In genomic region chr10:126955934-126956711, GRCh38 we compare ENCODE assay signal across 17 cellular contexts. TPM values are rescaled to one million over a fixed set of nuclear protein-coding genes. Genes with fewer than 3 reads are reported as not detected.
DNase-seq lines count a peak whose midpoint lies in the region; ATAC-seq, FAIRE-seq and TF ChIP-seq lines count a peak whose summit lies in the region.
"Had no signal": no experiment of that assay in that cellular context is flagged by ENCODE, and none has a peak within 500 bp of the region (broad histone marks: within the 10 kb centered on the region; RNA-seq: fewer than 3 reads in every experiment).

No MANE protein-coding gene starts in this region.

- TF ChIP-seq CTCF in dorsolateral prefrontal cortex (IDR thresholded peaks at IDR 0.05 in 54 of 56, conservative IDR thresholded peaks at IDR 0.05 in 2 of 56; ENCODE audit: low read depth in 1 of 56, partially characterized antibody in 56 of 56) (no peak), kidney (IDR thresholded peaks at IDR 0.05; ENCODE audit: borderline replicate concordance, extremely low read depth, insufficient read depth) (no peak)

- no peak overlapping the region for H3K4me2 ChIP-seq in mesenchymal stem cell (ENCODE audit: low read length, poor library complexity, severe bottlenecking)

- 89% methylated on average over 13 of the region's 16 CpGs for WGBS in mesenchymal stem cell

- H4K91ac ChIP-seq in mesenchymal stem cell (ENCODE audit: low read length), result no peak overlapping the region

- H3K4me1 ChIP-seq in HUES6 (ENCODE audit: control insufficient read depth, insufficient read depth, low read length) (peaks cover 21% of the 10 kb centered on the region), mesenchymal stem cell (ENCODE audit: control insufficient read depth, insufficient read depth, low read depth, low read length) (peaks cover 19% of the 10 kb centered on the region), kidney (ENCODE audit: control insufficient read depth in 1 of 2, insufficient read depth in 1 of 2, low read depth in 1 of 2, low read length in 2 of 2) (peaks cover 0 to 8% of the 10 kb centered on the region in 2 donors)
- H3K4me1 ChIP-seq: colonic mucosa, psoas muscle, upper lobe of right lung had no signal

- H3K27ac ChIP-seq in HUES6 (ENCODE audit: low read depth, low read length) (no peak overlapping the region), dorsolateral prefrontal cortex (peak overlapping the region in 58 of 59 donors; percentile 48 to 97 (median 85)), mesenchymal stem cell (ENCODE audit: low read length, poor library complexity, severe bottlenecking) (no peak overlapping the region), substantia nigra (ENCODE audit: low read depth, low read length, poor library complexity, severe bottlenecking) (peak overlapping the region; percentile 92), kidney (ENCODE audit: low read depth in 2 of 2, low read length in 2 of 2) (no peak overlapping the region)
- H3K27ac ChIP-seq: colonic mucosa, psoas muscle, upper lobe of right lung had no signal

- H3K18ac ChIP-seq in mesenchymal stem cell (ENCODE audit: low read depth in 1 of 2, low read length in 2 of 2), result no peak overlapping the region

- H3K27me3 ChIP-seq in HUES6 (ENCODE audit: control insufficient read depth, insufficient read depth, low read length) (no peaks in the 10 kb centered on the region), dorsolateral prefrontal cortex (no peaks in the 10 kb centered on the region), mesenchymal stem cell (ENCODE audit: control insufficient read depth in 1 of 2, insufficient read depth in 1 of 2, low read length in 2 of 2) (no peaks in the 10 kb centered on the region)
- H3K27me3 ChIP-seq: colonic mucosa, upper lobe of right lung had no signal

- DNase-seq in dorsolateral prefrontal cortex (peak in 9 of 10 donors; percentile 41 to 76 (median 62)), mesenchymal stem cell (no peak), substantia nigra (lab: John Stamatoyannopoulos, UW) (peak in 38 of 49 donors; percentile 10 to 81 (median 52)), kidney (no peak)
- DNase-seq: activated CD4-positive, alpha-beta T cell treated with anti-CD3 and anti-CD28 coated beads for 1 hour; activated T-cell treated with anti-CD3 and anti-CD28 coated beads, Interleukin-2, amount 50 U/mL, for 72 hours; AML-193; colonic mucosa; MM.1S; NCI-H524 treated with DMSO at 0.1 percent for 48 hours; psoas muscle; stimulated activated CD4-positive, alpha-beta T cell treated with anti-CD3 and anti-CD28 coated beads, Interleukin-4, amount 100 ng/mL, for 24 hours; stimulated activated naive CD8-positive, alpha-beta T cell treated with anti-CD3 and anti-CD28 coated beads, Interleukin-15, amount 100 ng/mL, for 72 hours; upper lobe of right lung had no signal

- no peak overlapping the region for H2AK5ac ChIP-seq in mesenchymal stem cell (ENCODE audit: low read length, severe bottlenecking)

- H3K36me3 ChIP-seq in HUES6 (ENCODE audit: control insufficient read depth, insufficient read depth, low read length) (peaks cover 4% of the 10 kb centered on the region; the same call in 1 of the 2 replicates), mesenchymal stem cell (ENCODE audit: control insufficient read depth in 1 of 2, insufficient read depth in 2 of 2, low read depth in 1 of 2, low read length in 2 of 2) (peaks cover 3 to 11% of the 10 kb centered on the region in 2 experiments), kidney (ENCODE audit: control insufficient read depth in 1 of 2, insufficient read depth in 2 of 2, low read length in 2 of 2) (no peaks in the 10 kb centered on the region)
- H3K36me3 ChIP-seq: colonic mucosa, upper lobe of right lung had no signal

- no peak overlapping the region for H2BK120ac ChIP-seq in mesenchymal stem cell (ENCODE audit: low read depth, low read length)

- no peak overlapping the region for H2BK12ac ChIP-seq in mesenchymal stem cell (ENCODE audit: low read length in 2 of 2)

- no peak overlapping the region for H3K4me3 ChIP-seq in HUES6 (ENCODE audit: low read depth, low read length)
- peak overlapping the region in 2 of 59 donors; percentile 6 to 31 for H3K4me3 ChIP-seq in dorsolateral prefrontal cortex
- H3K4me3 ChIP-seq in mesenchymal stem cell (ENCODE audit: insufficient read depth in 1 of 2, low read depth in 1 of 2, low read length in 2 of 2), result no peak overlapping the region
- H3K4me3 ChIP-seq in kidney (ENCODE audit: low read length in 2 of 2), result no peak overlapping the region
- H3K4me3 ChIP-seq: colonic mucosa, psoas muscle, upper lobe of right lung had no signal

- H2BK5ac ChIP-seq in mesenchymal stem cell (ENCODE audit: low read depth, low read length, poor library complexity, severe bottlenecking), result no peak overlapping the region

- H3K79me1 ChIP-seq in mesenchymal stem cell (replicated peaks; ENCODE audit: low read length, poor library complexity, severe bottlenecking), result peaks cover 34% of the 10 kb centered on the region

- H4K8ac ChIP-seq in mesenchymal stem cell (ENCODE audit: low read length), result peak overlapping the region; percentile 17

- FAIRE-seq in kidney (lab: Jason Lieb, UNC), result no peak

- no peak overlapping the region for H3K14ac ChIP-seq in mesenchymal stem cell (ENCODE audit: low read length in 2 of 2)

- no peak overlapping the region for H2BK15ac ChIP-seq in mesenchymal stem cell (ENCODE audit: low read depth, poor library complexity, severe bottlenecking)

- peaks cover 20% of the 10 kb centered on the region for H3K9me3 ChIP-seq in HUES6 (ENCODE audit: control insufficient read depth, insufficient read depth, low read depth, low read length)
- no peaks in the 10 kb centered on the region for H3K9me3 ChIP-seq in mesenchymal stem cell (ENCODE audit: control insufficient read depth, low read length)
- H3K9me3 ChIP-seq in kidney (ENCODE audit: control insufficient read depth in 1 of 2, low read length in 2 of 2), result no peaks in the 10 kb centered on the region
- H3K9me3 ChIP-seq: colonic mucosa, psoas muscle, upper lobe of right lung had no signal

- ATAC-seq in HG03378 (IDR thresholded peaks at IDR 0.05; ENCODE audit: unreplicated experiment) (no peak), GM19395 (IDR thresholded peaks at IDR 0.05; ENCODE audit: unreplicated experiment) (no peak)
- ATAC-seq: activated T-cell treated with anti-CD3 and anti-CD28 coated beads, Interleukin-2, amount 50 U/mL, for 72 hours; psoas muscle; stimulated activated naive CD8-positive, alpha-beta T cell treated with anti-CD3 and anti-CD28 coated beads, Interleukin-15, amount 100 ng/mL, for 72 hours; upper lobe of right lung had no signal

- H2AFZ ChIP-seq in mesenchymal stem cell (ENCODE audit: low read depth, low read length), result no peak overlapping the region

- intact Hi-C loops in dorsolateral prefrontal cortex (cut with DNase I) (no loop called here), kidney (cut with DNase I) (no loop called here)

- no peak overlapping the region for H3K23ac ChIP-seq in mesenchymal stem cell (ENCODE audit: low read length in 2 of 2)

- peak overlapping the region; percentile 29 for H3K9ac ChIP-seq in HUES6 (ENCODE audit: low read length)
- no peak overlapping the region for H3K9ac ChIP-seq in mesenchymal stem cell (ENCODE audit: low read length)
- H3K9ac ChIP-seq in kidney (ENCODE audit: low read length in 2 of 2), result no peak overlapping the region

- no peak overlapping the region for H3K4ac ChIP-seq in mesenchymal stem cell (ENCODE audit: low read depth in 1 of 2, low read length in 2 of 2)

RNA-seq across cellular contexts. Expression of gene DOCK1, which starts 50.9 kb away (rescaled TPM):
- total RNA-seq in dorsolateral prefrontal cortex, result 100 to 1,000 TPM in 4 of 120 experiments, 10 to 100 TPM in 116; 31.7 to 148 (median 56.3) TPM
- polyA plus RNA-seq in mesenchymal stem cell (2013, experiment 1 of 2), result 38.9 TPM
- 38.5 TPM for polyA plus RNA-seq in mesenchymal stem cell (2013, experiment 2 of 2)
- 81.7 TPM for total RNA-seq in kidney
- polyA plus RNA-seq in kidney (ENCODE audit: insufficient read depth, low read depth, low replicate concordance), result 15.8 TPM

Comparison
In these comparisons a context has a peak if more than half of its experiments do, and no peak if none do; other contexts are left out.
1. H3K27ac ChIP-seq: peak in dorsolateral prefrontal cortex (58 of 59) and substantia nigra (single experiment); none in HUES6 (single experiment), mesenchymal stem cell (single experiment) and kidney (0 of 2).
2. DNase-seq: peak in dorsolateral prefrontal cortex (9 of 10) and substantia nigra (38 of 49); none in mesenchymal stem cell (single experiment) and kidney (single experiment).